Comparison of ENCODE assay signal across 1 cellular context in genomic region chr5:56985941-56986630, GRCh38.
TF ChIP-seq lines count a peak whose summit lies in the region.

No MANE protein-coding gene starts in this region.

TF ChIP-seq in GM23338, 12 proteins besides CTCF, POLR2A, EP300 and RAD21 (continued from another document):
- TF ChIP-seq ZNF462 (CRISPR knock-in tag; IDR thresholded peaks at IDR 0.05) (no peak), REST (IDR thresholded peaks at IDR 0.05; ENCODE audit: unreplicated experiment) (no peak), ZNF331 (CRISPR knock-in tag; IDR thresholded peaks at IDR 0.05; ENCODE audit: low read depth) (no peak), STAT1 (IDR thresholded peaks at IDR 0.05; ENCODE audit: unreplicated experiment) (no peak), EZH2 (IDR thresholded peaks at IDR 0.05; ENCODE audit: low read depth, unreplicated experiment) (no peak), CREB1 (CRISPR knock-in tag; IDR thresholded peaks at IDR 0.05; ENCODE audit: low read depth) (no peak)
